In the genomic region with DNA sequence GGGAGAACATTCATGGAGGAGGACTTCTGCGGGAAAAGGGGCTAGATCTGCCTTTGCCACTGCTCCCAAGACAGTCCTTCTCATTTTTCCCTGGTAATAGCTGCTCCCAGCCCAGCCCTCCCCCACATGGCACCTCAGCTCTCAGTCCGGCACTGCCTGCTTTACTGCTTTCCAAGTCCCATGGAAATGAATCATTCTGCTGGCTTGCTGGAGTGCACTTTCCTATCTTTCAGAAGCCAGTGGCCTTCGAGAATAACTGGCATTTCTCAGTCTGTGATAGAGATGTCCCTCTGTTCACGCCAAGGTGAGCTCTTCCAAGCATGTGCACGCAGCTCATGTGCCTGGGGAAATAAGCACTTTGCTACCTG, we compare ENCODE assay signal across 15 cellular contexts.
DNase-seq lines count a peak whose midpoint lies in the region; ATAC-seq and TF ChIP-seq lines count a peak whose summit lies in the region.
"Had no signal": no experiment of that assay in that cellular context is flagged by ENCODE, and none has a peak within 500 bp of the region (broad histone marks: within the 10 kb centered on the region; RNA-seq: fewer than 3 reads in every experiment).

No MANE protein-coding gene starts in this region.

- H3K4me2 ChIP-seq in fibroblast of lung (ENCODE audit: extremely low read depth, insufficient read depth, low read length): peak overlapping the region; percentile 2

- intact Hi-C loops in posterior vena cava (cut with DNase I): no loop called here

- H3K79me2 ChIP-seq in fibroblast of lung (ENCODE audit: control insufficient read depth, insufficient read depth, low read length): no peaks in the 10 kb centered on the region

- H3K9me3 ChIP-seq in RWPE2 (ENCODE audit: severe bottlenecking) (no peaks in the 10 kb centered on the region), fibroblast of lung (ENCODE audit: control insufficient read depth, insufficient read depth, low read depth, low read length) (no peaks in the 10 kb centered on the region)
- H3K9me3 ChIP-seq: BE2C, lower lobe of right lung had no signal

- no peak overlapping the region for H3K4me3 ChIP-seq in RWPE2 (ENCODE audit: severe bottlenecking)
- H3K4me3 ChIP-seq in fibroblast of lung (replicated peaks in 1 of 4; ENCODE audit: control extremely low read depth in 1 of 4, insufficient read depth in 1 of 4, low read depth in 3 of 4, low read length in 4 of 4): no peak overlapping the region
- H3K4me3 ChIP-seq: lower lobe of right lung had no signal

- no peaks in the 10 kb centered on the region for H4K20me1 ChIP-seq in fibroblast of lung (ENCODE audit: control insufficient read depth, extremely low read depth, insufficient read depth, low read length)

- TF ChIP-seq CTCF in RWPE2 (IDR thresholded peaks at IDR 0.05; ENCODE audit: poor library complexity, severe bottlenecking): no peak
- no peak for TF ChIP-seq CTCF in fibroblast of lung (conservative IDR thresholded peaks at IDR 0.05 in 1 of 2, IDR thresholded peaks at IDR 0.05 in 1 of 2; ENCODE audit: low read depth in 1 of 2, low read length in 2 of 2)

- H3K4me1 ChIP-seq in RWPE2 (ENCODE audit: insufficient read depth, poor library complexity, severe bottlenecking) (peaks cover 18% of the 10 kb centered on the region), fibroblast of lung (ENCODE audit: control insufficient read depth, extremely low read depth, insufficient read depth, low read length) (no peaks in the 10 kb centered on the region)
- H3K4me1 ChIP-seq: BE2C had no signal

- peak; percentile 81 for DNase-seq in AG20443 (ENCODE audit: low spot score)
- no peak for DNase-seq in RWPE2 (ENCODE audit: low spot score)
- DNase-seq in fibroblast of lung (ENCODE audit: low read depth in 2 of 2): peak; percentile 52 to 67
- DNase-seq in posterior vena cava (ENCODE audit: low spot score): peak; percentile 69
- DNase-seq in NCI-H82 (lab: John Stamatoyannopoulos, UW): no peak
- no peak for DNase-seq in central memory CD4-positive, alpha-beta T cell
- no peak for DNase-seq in COLO829 (ENCODE audit: low spot score)
- DNase-seq: activated CD4-positive, alpha-beta T cell treated with anti-CD3 and anti-CD28 coated beads, Interleukin-2, amount 50 U/mL, for 1 hour; activated naive CD4-positive, alpha-beta T cell treated with anti-CD3 and anti-CD28 coated beads, Interleukin-2, amount 10 ng/mL, durations not matched to agents 7 days and 5 days; lower lobe of right lung; NCI-H510A treated with DMSO at 0.1 percent for 48 hours; retina had no signal

- H3K27ac ChIP-seq in RWPE2 (ENCODE audit: poor library complexity, severe bottlenecking) (no peak overlapping the region), fibroblast of lung (ENCODE audit: insufficient read depth, low read length) (no peak overlapping the region)
- H3K27ac ChIP-seq: lower lobe of right lung, SK-N-MC had no signal

- ATAC-seq in RWPE2 (ENCODE audit: low read depth): peak; percentile 57; the same call in 2 of the 3 replicates
- no peak for ATAC-seq in GM21526 (IDR thresholded peaks at IDR 0.05; ENCODE audit: low FRiP score, unreplicated experiment)

- no peaks in the 10 kb centered on the region for H3K27me3 ChIP-seq in RWPE2 (ENCODE audit: insufficient read depth, poor library complexity, severe bottlenecking)
- peaks cover 8% of the 10 kb centered on the region for H3K27me3 ChIP-seq in fibroblast of lung (ENCODE audit: control insufficient read depth, insufficient read depth, low read length)
- H3K27me3 ChIP-seq: BE2C had no signal

- H2AFZ ChIP-seq in fibroblast of lung (ENCODE audit: low read length): no peak overlapping the region

- H3K9ac ChIP-seq in fibroblast of lung (ENCODE audit: insufficient read depth, low read length): no peak overlapping the region

- H3K36me3 ChIP-seq in RWPE2 (ENCODE audit: low read depth) (no peaks in the 10 kb centered on the region), fibroblast of lung (ENCODE audit: control insufficient read depth, insufficient read depth, low read length) (no peaks in the 10 kb centered on the region)
- H3K36me3 ChIP-seq: BE2C, lower lobe of right lung had no signal

Comparison
In these comparisons a context has a peak if more than half of its experiments do, and no peak if none do; other contexts are left out.
1. DNase-seq: peak in AG20443 (single experiment), fibroblast of lung (2 of 2) and posterior vena cava (single experiment); none in RWPE2 (single experiment), NCI-H82 (single experiment), central memory CD4-positive, alpha-beta T cell (single experiment) and COLO829 (single experiment).